In the genomic region with DNA sequence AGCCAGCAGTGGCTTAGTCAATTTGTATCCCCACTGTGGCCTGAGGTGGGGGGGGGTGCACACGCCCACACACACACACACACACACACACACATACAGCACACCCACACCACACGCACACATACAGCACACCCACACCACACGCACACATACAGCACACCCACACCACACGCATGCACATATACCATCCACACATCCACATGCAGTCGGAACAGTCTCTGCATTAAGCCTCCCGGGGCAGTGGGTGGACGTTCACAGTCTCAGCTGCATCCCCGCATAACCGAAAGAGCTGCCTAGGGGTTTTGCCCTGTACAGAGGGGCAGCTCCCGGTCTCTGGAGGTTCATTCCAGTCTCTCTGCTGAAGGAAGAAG, we compare ENCODE assay signal across 11 cellular contexts.
A peak's percentile ranks its signal among the peaks of the same experiment; 100 is the strongest.
DNase-seq lines count a peak whose midpoint lies in the region; ATAC-seq and TF ChIP-seq lines count a peak whose summit lies in the region.
"Had no signal": no experiment of that assay in that cellular context is flagged by ENCODE, and none has a peak within 500 bp of the region (broad histone marks: within the 10 kb centered on the region; RNA-seq: fewer than 3 reads in every experiment).

No MANE protein-coding gene starts in this region.

- no peak overlapping the region for H2BK15ac ChIP-seq in H9 (ENCODE audit: low read depth, low read length)

- no peak overlapping the region for H3K4me3 Mint-ChIP-seq in activated T-cell treated with anti-CD3 and anti-CD28 coated beads, Interleukin-2, amount 50 U/mL, for 24 hours
- H3K4me3 Mint-ChIP-seq in stimulated activated effector memory CD8-positive, alpha-beta T cell treated with anti-CD3 and anti-CD28 coated beads, Interleukin-12 subunit alpha, Interleukin-12 subunit beta, amount 100 ng/mL, for 72 hours: no peak overlapping the region
- no peak overlapping the region for H3K4me3 Mint-ChIP-seq in activated CD4-positive, alpha-beta memory T cell treated with anti-CD3 and anti-CD28 coated beads for 36 hours
- no peak overlapping the region for H3K4me3 Mint-ChIP-seq in H9
- H3K4me3 Mint-ChIP-seq: activated T-helper 17 cell treated with anti-CD3 and anti-CD28 coated beads, Interleukin-2, amount 50 U/mL, for 72 hours had no signal

- ATAC-seq in esophagus mucosa: peak; percentile 22
- ATAC-seq in stimulated activated effector memory CD8-positive, alpha-beta T cell treated with anti-CD3 and anti-CD28 coated beads, Interleukin-12 subunit alpha, Interleukin-12 subunit beta, amount 100 ng/mL, for 72 hours: peak; percentile 3

- peaks cover 16% of the 10 kb centered on the region for H3K27me3 Mint-ChIP-seq in activated T-cell treated with anti-CD3 and anti-CD28 coated beads, Interleukin-2, amount 50 U/mL, for 24 hours
- peaks cover 4% of the 10 kb centered on the region for H3K27me3 Mint-ChIP-seq in activated CD4-positive, alpha-beta memory T cell treated with anti-CD3 and anti-CD28 coated beads for 36 hours
- peaks cover 4% of the 10 kb centered on the region for H3K27me3 Mint-ChIP-seq in H9 (ENCODE audit: low read depth)
- H3K27me3 Mint-ChIP-seq: activated T-helper 17 cell treated with anti-CD3 and anti-CD28 coated beads, Interleukin-2, amount 50 U/mL, for 72 hours had no signal

- H3K4me1 Mint-ChIP-seq in activated T-cell treated with anti-CD3 and anti-CD28 coated beads, Interleukin-2, amount 50 U/mL, for 24 hours (ENCODE audit: low read depth): peaks cover 13% of the 10 kb centered on the region
- peaks cover 9% of the 10 kb centered on the region for H3K4me1 Mint-ChIP-seq in stimulated activated effector memory CD8-positive, alpha-beta T cell treated with anti-CD3 and anti-CD28 coated beads, Interleukin-12 subunit alpha, Interleukin-12 subunit beta, amount 100 ng/mL, for 72 hours
- peaks cover 5% of the 10 kb centered on the region for H3K4me1 Mint-ChIP-seq in activated CD4-positive, alpha-beta memory T cell treated with anti-CD3 and anti-CD28 coated beads for 36 hours (ENCODE audit: low read depth)
- H3K4me1 Mint-ChIP-seq in H9: peaks cover 24 to 32% of the 10 kb centered on the region in 2 experiments

- intact Hi-C loops in activated CD4-positive, alpha-beta memory T cell treated with anti-CD3 and anti-CD28 coated beads for 36 hours (cut with micrococcal nuclease): no loop called here

- no peak overlapping the region for H2BK20ac ChIP-seq in H9 (ENCODE audit: low read depth, low read length, poor library complexity, severe bottlenecking)

- no peak overlapping the region for H3K23ac ChIP-seq in H9 (ENCODE audit: insufficient read length, low read depth, low read length)

- H3K56ac ChIP-seq in H9 (ENCODE audit: insufficient read length, low read depth, low read length): no peak overlapping the region

- POLR2A ChIA-PET in activated CD4-positive, alpha-beta memory T cell treated with anti-CD3 and anti-CD28 coated beads for 36 hours (lab: Charles Lee): no interaction called here

- in situ Hi-C loops in KBM-7 (cut with MboI; ENCODE audit: low pct_unique_long_range_greater_than_20kb, low sequenced_read_pairs): no loop called here

- CTCF ChIA-PET in activated CD4-positive, alpha-beta memory T cell treated with anti-CD3 and anti-CD28 coated beads for 36 hours (lab: Charles Lee): no interaction called here

- H3K27me3 ChIP-seq in OCI-LY3 (ENCODE audit: low read depth, low read length) (no peaks in the 10 kb centered on the region), H9 (ENCODE audit: insufficient read depth, low read length) (no peaks in the 10 kb centered on the region)

- no peak overlapping the region for H3K4me3 ChIP-seq in OCI-LY3 (ENCODE audit: low read length)

- H3K27ac ChIP-seq in OCI-LY3 (ENCODE audit: low read length) (no peak overlapping the region), H9 (ENCODE audit: insufficient read length, low read depth, low read length) (no peak overlapping the region)

- H2AK5ac ChIP-seq in H9 (ENCODE audit: insufficient read length, low read length): no peak overlapping the region

- no peaks in the 10 kb centered on the region for H3K79me2 ChIP-seq in OCI-LY3 (ENCODE audit: low read length)
- no peaks in the 10 kb centered on the region for H3K79me2 ChIP-seq in H9 (ENCODE audit: insufficient read depth, low read length)

- H3K4me2 ChIP-seq in OCI-LY3 (ENCODE audit: low read length) (peak overlapping the region; percentile 13; the same call in 1 of the 2 replicates), H9 (ENCODE audit: insufficient read depth, insufficient read length, low read length) (no peak overlapping the region)

- no peak overlapping the region for H3K9ac ChIP-seq in OCI-LY3 (ENCODE audit: low read length)
- H3K9ac ChIP-seq in H9 (ENCODE audit: extremely low read depth, insufficient read length, low read length): no peak overlapping the region

- H4K20me1 ChIP-seq in OCI-LY3 (ENCODE audit: insufficient read depth, low read length) (no peaks in the 10 kb centered on the region), H9 (ENCODE audit: control insufficient read depth, insufficient read depth, insufficient read length) (no peaks in the 10 kb centered on the region)

- H2AFZ ChIP-seq in OCI-LY3 (ENCODE audit: low read depth, low read length) (no peak overlapping the region), H9 (ENCODE audit: low read length) (no peak overlapping the region)

- TF ChIP-seq CTCF in OCI-LY3 (IDR thresholded peaks at IDR 0.05; ENCODE audit: low read depth, low read length): no peak
- no peak for TF ChIP-seq CTCF in H9 (conservative IDR thresholded peaks at IDR 0.05)

- H3K79me1 ChIP-seq in H9 (ENCODE audit: insufficient read depth, low read depth, low read length, poor library complexity, severe bottlenecking): no peaks in the 10 kb centered on the region

- H4K5ac ChIP-seq in H9 (ENCODE audit: insufficient read length, low read depth, low read length): no peak overlapping the region

- H4K91ac ChIP-seq in H9 (ENCODE audit: insufficient read length, low read depth, low read length): no peak overlapping the region

- no peak overlapping the region for H3K18ac ChIP-seq in H9 (ENCODE audit: insufficient read length, low read depth, low read length)

- no peak overlapping the region for H2BK120ac ChIP-seq in H9 (ENCODE audit: low read depth, low read length, poor library complexity, severe bottlenecking)

- H3T11ph ChIP-seq in H9 (ENCODE audit: low read length): no peak overlapping the region

- H3K4me1 ChIP-seq in OCI-LY3 (ENCODE audit: low read length) (peaks cover 11% of the 10 kb centered on the region), H9 (ENCODE audit: insufficient read depth, low read length) (no peaks in the 10 kb centered on the region)

- H3K4ac ChIP-seq in H9 (ENCODE audit: low read depth, low read length): no peak overlapping the region

- H4K8ac ChIP-seq in H9 (replicated peaks; ENCODE audit: insufficient read length, low read depth, low read length): no peak overlapping the region

- H3K36me3 Mint-ChIP-seq in activated T-cell treated with anti-CD3 and anti-CD28 coated beads, Interleukin-2, amount 50 U/mL, for 24 hours (ENCODE audit: low read depth): no peaks in the 10 kb centered on the region
- H3K36me3 Mint-ChIP-seq in stimulated activated effector memory CD8-positive, alpha-beta T cell treated with anti-CD3 and anti-CD28 coated beads, Interleukin-12 subunit alpha, Interleukin-12 subunit beta, amount 100 ng/mL, for 72 hours: no peaks in the 10 kb centered on the region
- no peaks in the 10 kb centered on the region for H3K36me3 Mint-ChIP-seq in activated CD4-positive, alpha-beta memory T cell treated with anti-CD3 and anti-CD28 coated beads for 36 hours
- H3K36me3 Mint-ChIP-seq in H9 (ENCODE audit: insufficient read depth in 1 of 3, low read depth in 3 of 3): no peaks in the 10 kb centered on the region; a peak in 1 of 7 replicates

- H3K27ac Mint-ChIP-seq in activated T-cell treated with anti-CD3 and anti-CD28 coated beads, Interleukin-2, amount 50 U/mL, for 24 hours: peak overlapping the region; percentile 33
- H3K27ac Mint-ChIP-seq in stimulated activated effector memory CD8-positive, alpha-beta T cell treated with anti-CD3 and anti-CD28 coated beads, Interleukin-12 subunit alpha, Interleukin-12 subunit beta, amount 100 ng/mL, for 72 hours: no peak overlapping the region
- H3K27ac Mint-ChIP-seq in activated CD4-positive, alpha-beta memory T cell treated with anti-CD3 and anti-CD28 coated beads for 36 hours: no peak overlapping the region
- peak overlapping the region in 1 of 3 experiments; percentile 78; a peak in 1 of 7 replicates for H3K27ac Mint-ChIP-seq in H9
- H3K27ac Mint-ChIP-seq: activated T-helper 17 cell treated with anti-CD3 and anti-CD28 coated beads, Interleukin-2, amount 50 U/mL, for 72 hours had no signal

- no peak for DNase-seq in activated T-cell treated with anti-CD3 and anti-CD28 coated beads, Interleukin-2, amount 50 U/mL, for 24 hours
- DNase-seq in activated T-cell treated with anti-CD3 and anti-CD28 coated beads, Interleukin-2, amount 50 U/mL, for 1 hour: no peak
- no peak for DNase-seq in stimulated activated effector memory CD8-positive, alpha-beta T cell treated with anti-CD3 and anti-CD28 coated beads, Interleukin-12 subunit alpha, Interleukin-12 subunit beta, amount 100 ng/mL, for 72 hours (ENCODE audit: low spot score in 2 of 2)
- DNase-seq in activated CD4-positive, alpha-beta memory T cell treated with anti-CD3 and anti-CD28 coated beads for 36 hours: no peak
- no peak for DNase-seq in H9
- DNase-seq in KBM-7: no peak
- DNase-seq: NCI-H146, nucleus accumbens had no signal

- no peaks in the 10 kb centered on the region for H3K9me3 ChIP-seq in OCI-LY3 (ENCODE audit: insufficient read depth, low read length)
- no peaks in the 10 kb centered on the region for H3K9me3 ChIP-seq in H9 (ENCODE audit: control insufficient read depth, low read depth, low read length)

- H3K23me2 ChIP-seq in H9 (ENCODE audit: insufficient read length, low read depth, low read length, poor library complexity, severe bottlenecking): no peaks in the 10 kb centered on the region

- no peak overlapping the region for H2BK12ac ChIP-seq in H9 (ENCODE audit: insufficient read length, low read depth, low read length)

- H3K14ac ChIP-seq in H9 (ENCODE audit: insufficient read depth, low read length): no peak overlapping the region

- H3K9me3 Mint-ChIP-seq in activated T-cell treated with anti-CD3 and anti-CD28 coated beads, Interleukin-2, amount 50 U/mL, for 24 hours: no peaks in the 10 kb centered on the region
- H3K9me3 Mint-ChIP-seq in stimulated activated effector memory CD8-positive, alpha-beta T cell treated with anti-CD3 and anti-CD28 coated beads, Interleukin-12 subunit alpha, Interleukin-12 subunit beta, amount 100 ng/mL, for 72 hours: no peaks in the 10 kb centered on the region
- no peaks in the 10 kb centered on the region for H3K9me3 Mint-ChIP-seq in activated CD4-positive, alpha-beta memory T cell treated with anti-CD3 and anti-CD28 coated beads for 36 hours
- no peaks in the 10 kb centered on the region for H3K9me3 Mint-ChIP-seq in H9
- H3K9me3 Mint-ChIP-seq: activated T-helper 17 cell treated with anti-CD3 and anti-CD28 coated beads, Interleukin-2, amount 50 U/mL, for 72 hours had no signal

- H3K36me3 ChIP-seq in OCI-LY3 (replicated peaks; ENCODE audit: low read depth, low read length): no peaks in the 10 kb centered on the region

- no peak overlapping the region for H2BK5ac ChIP-seq in H9 (ENCODE audit: insufficient read length, low read length)

- no CpG with 5 or more reads among the region's 10 CpGs for WGBS in H9 (ENCODE audit: extremely low coverage, insufficient read length, low lambda C conversion rate)
